ENCODE assay signal across 19 cellular contexts in the genomic region with DNA sequence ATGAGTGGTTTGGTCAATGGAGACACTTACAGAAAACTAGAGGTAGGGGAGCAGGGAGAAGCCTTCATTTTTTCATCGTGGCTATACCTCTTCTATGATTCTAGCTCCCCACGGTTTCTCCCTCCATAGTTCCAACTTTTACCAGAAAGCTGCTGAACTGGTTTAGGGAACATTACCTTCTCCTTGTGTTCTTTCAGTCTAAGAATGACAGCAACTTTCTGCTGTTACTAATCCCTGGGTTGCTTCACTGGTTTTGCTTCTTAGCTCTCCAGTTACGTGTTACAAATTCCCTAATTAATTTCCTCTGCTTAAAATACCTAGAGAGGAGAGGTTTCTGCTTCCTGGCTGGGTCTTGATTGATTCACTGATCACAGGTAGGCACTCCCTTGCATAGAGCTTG.
"Had no signal": no experiment of that assay in that cellular context is flagged by ENCODE, and none has a peak within 500 bp of the region (broad histone marks: within the 10 kb centered on the region; RNA-seq: fewer than 3 reads in every experiment).

No MANE protein-coding gene starts in this region.

- H3K4me3 ChIP-seq: body of pancreas, coronary artery, lung, sigmoid colon, thoracic aorta, uterus had no signal

- H3K27ac ChIP-seq: body of pancreas, coronary artery, sigmoid colon, thoracic aorta, uterus had no signal

- ATAC-seq: activated CD8-positive, alpha-beta T cell treated with anti-CD3 and anti-CD28 coated beads, Interleukin-2, amount 10 ng/mL, durations not matched to agents 7 days and 5 days; body of pancreas; left colon; stimulated activated effector memory CD8-positive, alpha-beta T cell treated with anti-CD3 and anti-CD28 coated beads, Interleukin-12 subunit alpha, Interleukin-12 subunit beta, amount 100 ng/mL, for 72 hours; T-helper 17 cell had no signal

- H3K9me3 ChIP-seq: body of pancreas, thoracic aorta, uterus had no signal

- H3K36me3 ChIP-seq: sigmoid colon, thoracic aorta, uterus had no signal

- H3K27me3 ChIP-seq: body of pancreas, sigmoid colon, uterus had no signal

- H3K4me1 ChIP-seq: body of pancreas, sigmoid colon, uterus had no signal

- DNase-seq: activated B cell treated with CpG ODN at 0.5 μM for 24 hours; activated CD4-positive, alpha-beta T cell treated with anti-CD3 and anti-CD28 coated beads for 48 hours; activated CD8-positive, alpha-beta memory T cell treated with anti-CD3 and anti-CD28 coated beads, Interleukin-2, amount 50 U/mL, for 4 hours; activated CD8-positive, alpha-beta T cell treated with anti-CD3 and anti-CD28 coated beads, Interleukin-2, amount 10 ng/mL, durations not matched to agents 7 days and 5 days; activated gamma-delta T cell treated with Interleukin-2 at 50 U/mL for 16 hours; activated naive CD8-positive, alpha-beta T cell treated with anti-CD3 and anti-CD28 coated beads for 36 hours; amygdala; body of pancreas; head of caudate nucleus; immature natural killer cell; left colon; sigmoid colon; stimulated activated CD4-positive, alpha-beta T cell treated with anti-CD3 and anti-CD28 coated beads, Interleukin-12 subunit alpha, Interleukin-12 subunit beta, amount 100 ng/mL, for 4 hours; T-helper 17 cell; uterus had no signal
